24 cellular contexts compared by ENCODE assay signal in genomic region chr4:6298852-6299251, GRCh38.
"Had no signal": no experiment of that assay in that cellular context is flagged by ENCODE, and none has a peak within 500 bp of the region (broad histone marks: within the 10 kb centered on the region; RNA-seq: fewer than 3 reads in every experiment).

No MANE protein-coding gene starts in this region.

- H3K4me2 ChIP-seq: neural progenitor cell had no signal

- H3K9ac ChIP-seq: neural progenitor cell had no signal

- H3K4me1 ChIP-seq: left lung, lower lobe of right lung, neural progenitor cell, right atrium auricular region, right lobe of liver, tibial nerve, uterus had no signal

- H2AFZ ChIP-seq: neural progenitor cell had no signal

- H3K27ac Mint-ChIP-seq: immature natural killer cell; naive B cell; natural killer cell; neural progenitor cell; progenitor cell of endocrine pancreas; stimulated activated naive B cell treated with anti-CD40 and anti-IgM and Interleukin-4, amounts not matched to agents 10 μg/mL and 1 μg/mL and 100 μg/mL, for 72 hours; type B pancreatic cell had no signal

- H3K9me3 ChIP-seq: left lung, lower lobe of right lung, ovary, right atrium auricular region, right lobe of liver, tibial nerve, uterus had no signal

- H3K27me3 Mint-ChIP-seq: naive B cell; progenitor cell of endocrine pancreas; stimulated activated naive B cell treated with anti-CD40 and anti-IgM and Interleukin-4, amounts not matched to agents 10 μg/mL and 1 μg/mL and 100 μg/mL, for 72 hours; type B pancreatic cell had no signal

- H3K36me3 ChIP-seq: neural progenitor cell, ovary, uterus had no signal

- H3K36me3 Mint-ChIP-seq: natural killer cell had no signal

- H3K4me3 ChIP-seq: left lung, lower lobe of right lung, neural progenitor cell, ovary, right atrium auricular region, right lobe of liver, skin epidermis, tibial nerve, uterus had no signal

- H3K27ac ChIP-seq: left lung, lower lobe of right lung, neural progenitor cell, right atrium auricular region, right lobe of liver, skin epidermis, tibial nerve, uterus had no signal

- H3K27me3 ChIP-seq: left lung, neural progenitor cell, ovary, right atrium auricular region, right lobe of liver, tibial nerve, uterus had no signal

- H3K4me3 Mint-ChIP-seq: immature natural killer cell; naive B cell; natural killer cell; nephron progenitor cell; neural progenitor cell; stimulated activated naive B cell treated with anti-CD40 and anti-IgM and Interleukin-4, amounts not matched to agents 10 μg/mL and 1 μg/mL and 100 μg/mL, for 72 hours; type B pancreatic cell had no signal

- H3K4me1 Mint-ChIP-seq: neural progenitor cell; stimulated activated naive B cell treated with anti-CD40 and anti-IgM and Interleukin-4, amounts not matched to agents 10 μg/mL and 1 μg/mL and 100 μg/mL, for 72 hours had no signal

- ATAC-seq: left colon; left lung; lower lobe of right lung; stimulated activated naive B cell treated with anti-CD40 and anti-IgM and Interleukin-4, amounts not matched to agents 10 μg/mL and 1 μg/mL and 100 μg/mL, for 72 hours; stimulated activated naive CD8-positive, alpha-beta T cell treated with anti-CD3 and anti-CD28 coated beads, Interleukin-15, Interleukin-2, amounts not matched to agents 100 U/mL and 50 U/mL, for 24 hours had no signal

- H3K9me3 Mint-ChIP-seq: immature natural killer cell, natural killer cell, nephron progenitor cell, neural progenitor cell, type B pancreatic cell had no signal

- DNase-seq: immature natural killer cell; kidney; left colon; lower lobe of right lung; mammary epithelial cell; naive B cell; natural killer cell; nephron progenitor cell; ovary; stimulated activated CD4-positive, alpha-beta T cell treated with anti-CD3 and anti-CD28 coated beads, Interleukin-12 subunit alpha, Interleukin-12 subunit beta, amount 100 ng/mL, for 4 hours; stimulated activated CD4-positive, alpha-beta T cell treated with anti-CD3 and anti-CD28 coated beads, Interleukin-15, amount 100 ng/mL, for 24 hours; stimulated activated CD4-positive, alpha-beta T cell treated with anti-CD3 and anti-CD28 coated beads, Interleukin-2, amount 100 ng/mL, for 24 hours; stimulated activated CD4-positive, alpha-beta T cell treated with anti-CD3 and anti-CD28 coated beads, Interleukin-4, amount 100 ng/mL, for 1 hour; stimulated activated naive B cell treated with anti-CD40 and anti-IgM and Interleukin-4, amounts not matched to agents 10 μg/mL and 1 μg/mL and 100 μg/mL, for 72 hours; stimulated activated naive CD8-positive, alpha-beta T cell treated with anti-CD3 and anti-CD28 coated beads, Interleukin-15, Interleukin-2, amounts not matched to agents 100 U/mL and 50 U/mL, for 24 hours; uterus had no signal
